Comparison of ENCODE assay signal across 10 cellular contexts in the genomic region with DNA sequence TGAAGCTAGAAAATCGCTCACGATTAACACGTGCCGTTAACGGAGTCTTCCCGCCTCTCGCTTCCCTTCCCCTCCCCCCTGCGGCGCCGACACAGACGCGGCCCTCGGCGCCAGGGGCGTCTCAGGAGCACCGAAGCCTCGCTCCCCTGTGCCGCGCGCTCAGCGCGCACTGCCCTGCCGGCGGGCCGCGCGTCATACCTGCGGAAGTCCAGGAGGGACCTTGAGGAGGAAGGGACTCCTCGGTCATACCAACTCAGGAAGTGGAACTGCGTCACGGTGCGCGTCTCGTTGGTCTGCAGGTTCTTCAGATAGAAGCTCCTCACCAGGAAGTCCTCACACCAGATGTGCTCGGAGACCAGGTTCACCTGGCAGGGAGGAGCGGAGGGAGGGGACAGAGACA.
DNase-seq lines count a peak whose midpoint lies in the region; ATAC-seq and TF ChIP-seq lines count a peak whose summit lies in the region.
"Had no signal": no experiment of that assay in that cellular context is flagged by ENCODE, and none has a peak within 500 bp of the region (broad histone marks: within the 10 kb centered on the region; RNA-seq: fewer than 3 reads in every experiment).

No MANE protein-coding gene starts in this region.

- no peak for TF ChIP-seq POLR2A in heart left ventricle (IDR thresholded peaks at IDR 0.05)

- H3K4me3 ChIP-seq in heart left ventricle (peak overlapping the region in 6 of 12 donors; percentile 8 to 33 (median 14)), urinary bladder (ENCODE audit: low read depth, low read length) (peak overlapping the region; percentile 7)

- TF ChIP-seq CTCF in heart left ventricle (IDR thresholded peaks at IDR 0.05): no peak

- DNase-seq in heart left ventricle: peak in 3 of 5 donors; percentile 30 to 65 (median 35)
- DNase-seq in Right ventricle myocardium superior: no peak
- DNase-seq in activated naive CD4-positive, alpha-beta T cell treated with Interleukin-2 at 50 U/mL for 16 hours: peak; percentile 50
- peak; percentile 87 for DNase-seq in posterior vena cava (ENCODE audit: low spot score)
- DNase-seq: 8988T, NCI-H146 had no signal

- no peak overlapping the region for H3K27ac ChIP-seq in heart left ventricle
- H3K27ac ChIP-seq in urinary bladder (ENCODE audit: low read depth): no peak overlapping the region

- no peaks in the 10 kb centered on the region for H3K9me3 ChIP-seq in heart left ventricle

- peaks cover 0 to 20% (median 0%) of the 10 kb centered on the region in 9 donors for H3K27me3 ChIP-seq in heart left ventricle

- ATAC-seq in heart left ventricle: peak in 2 of 4 donors; percentile 53 to 89
- no peak for ATAC-seq in Right ventricle myocardium superior (ENCODE audit: poor library complexity)
- no peak for ATAC-seq in HG02970 (IDR thresholded peaks at IDR 0.05; ENCODE audit: low FRiP score, unreplicated experiment)
- no peak for ATAC-seq in HG03045 (IDR thresholded peaks at IDR 0.05; ENCODE audit: unreplicated experiment)
- no peak for ATAC-seq in GM18873 (IDR thresholded peaks at IDR 0.05; ENCODE audit: low FRiP score, unreplicated experiment)

- H3K36me3 ChIP-seq in heart left ventricle: no peaks in the 10 kb centered on the region
- no peaks in the 10 kb centered on the region for H3K36me3 ChIP-seq in urinary bladder (ENCODE audit: insufficient read depth)

- intact Hi-C loops in heart left ventricle (cut with DNase I) (no loop called here), Right ventricle myocardium superior (cut with DNase I) (no loop called here), posterior vena cava (cut with DNase I) (no loop called here)

- no peaks in the 10 kb centered on the region for H3K4me1 ChIP-seq in heart left ventricle
- no peaks in the 10 kb centered on the region for H3K4me1 ChIP-seq in urinary bladder (ENCODE audit: insufficient read depth)

- WGBS in heart left ventricle, 4 donors: 37 to 73% (median 43%) methylated on average over 35 to 36 of the region's 36 CpGs
- WGBS in urinary bladder: 50% methylated on average over 36 of the region's 36 CpGs
